1 cellular context compared by ENCODE assay signal in the genomic region with DNA sequence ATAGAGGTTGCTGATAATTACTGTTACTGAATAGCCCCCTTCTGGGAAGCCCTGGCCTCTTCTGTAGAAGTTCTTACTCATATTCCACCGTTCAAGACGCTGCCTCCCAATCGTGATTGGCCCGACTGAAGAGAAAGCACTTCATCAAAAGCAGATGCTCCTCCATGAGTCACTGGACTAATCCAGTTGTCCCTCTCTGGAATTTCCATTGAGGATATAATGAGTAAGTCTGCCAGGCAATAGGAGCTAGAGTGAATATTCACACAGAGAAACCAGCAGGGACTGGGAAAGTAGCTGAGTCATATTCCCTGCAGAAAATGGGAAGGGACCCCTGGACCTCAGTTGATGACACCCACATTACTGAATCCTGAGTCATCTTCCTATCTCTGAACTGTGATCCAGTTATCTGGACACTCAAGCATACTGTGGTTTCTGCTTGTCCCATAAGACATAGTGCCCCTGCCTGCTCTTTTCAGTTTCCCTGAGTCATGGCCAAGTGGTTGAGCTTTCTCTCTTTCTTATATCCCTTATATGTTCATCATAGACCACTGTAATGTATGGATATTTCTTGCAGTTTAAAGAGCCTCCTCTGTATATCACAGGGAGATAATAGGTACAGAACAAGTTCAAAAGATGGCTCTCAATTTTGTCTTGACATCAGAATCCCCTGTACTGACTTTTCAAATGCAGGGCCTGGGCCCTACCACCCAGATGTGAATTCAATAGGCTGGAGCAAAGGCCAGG.
A peak's percentile ranks its signal among the peaks of the same experiment; 100 is the strongest.
TF ChIP-seq lines count a peak whose summit lies in the region.

No MANE protein-coding gene starts in this region.

TF ChIP-seq in K562, 482 proteins besides CTCF, POLR2A, EP300 and RAD21 (continued from another document and continues in another):
- TF ChIP-seq ZMIZ1 (IDR thresholded peaks at IDR 0.05; ENCODE audit: low read depth in 2 of 2, low read length in 2 of 2) (peak in 1 of 2 experiments; percentile 76; a peak in 2 of 4 replicates), ZNF695 (CRISPR knock-in tag; IDR thresholded peaks at IDR 0.05) (no peak), MIER1 (IDR thresholded peaks at IDR 0.05; ENCODE audit: low read depth) (no peak), RFX5 (IDR thresholded peaks at IDR 0.05; ENCODE audit: low read depth, low read length) (no peak), NR2C1 (IDR thresholded peaks at IDR 0.05) (no peak), NR2C1 (tag; IDR thresholded peaks at IDR 0.05) (no peak), MXI1 (IDR thresholded peaks at IDR 0.05; ENCODE audit: low read depth, low read length) (0 out of 2 replicates have a peak, but pooled peaks have one; percentile 35), MCM5 (IDR thresholded peaks at IDR 0.05; ENCODE audit: low read depth) (no peak), PHF20 (IDR thresholded peaks at IDR 0.05; ENCODE audit: partially characterized antibody) (no peak), ZNF707 (CRISPR knock-in tag; conservative IDR thresholded peaks at IDR 0.05) (no peak), MEF2D (tag; conservative IDR thresholded peaks at IDR 0.05; ENCODE audit: low read depth) (no peak), GTF2F1 (IDR thresholded peaks at IDR 0.05; ENCODE audit: low read depth, low read length) (no peak), PKNOX1 (IDR thresholded peaks at IDR 0.05) (peak; percentile 58), SAP30 (IDR thresholded peaks at IDR 0.05; ENCODE audit: borderline replicate concordance, insufficient read depth, low read depth, low read length, poor library complexity, severe bottlenecking) (no peak), HNRNPK (IDR thresholded peaks at IDR 0.05; ENCODE audit: low read depth, low read length, poor library complexity, severe bottlenecking) (no peak), OTX1 (CRISPR knock-in tag; IDR thresholded peaks at IDR 0.05) (no peak), ZNF384 (IDR thresholded peaks at IDR 0.05; ENCODE audit: low read depth, low read length) (no peak), DEAF1 (CRISPR knock-in tag; IDR thresholded peaks at IDR 0.05) (no peak), BRD9 (IDR thresholded peaks at IDR 0.05; ENCODE audit: low read depth, partially characterized antibody) (no peak), NELFE (IDR thresholded peaks at IDR 0.05; ENCODE audit: insufficient read depth, insufficient read length) (no peak), TAF9B (IDR thresholded peaks at IDR 0.05; ENCODE audit: partially characterized antibody) (peak; percentile 85), CXXC5 (CRISPR knock-in tag; IDR thresholded peaks at IDR 0.05) (peak; percentile 9; the same call in 1 of the 2 replicates), ZBTB7A (IDR thresholded peaks at IDR 0.05; ENCODE audit: borderline replicate concordance, control insufficient read depth, low read depth, low read length) (peak; percentile 67), HDAC3 (IDR thresholded peaks at IDR 0.05; ENCODE audit: borderline replicate concordance, partially characterized antibody) (peak; percentile 76), HDGF (IDR thresholded peaks at IDR 0.05) (no peak), ATF2 (CRISPR knock-in tag; IDR thresholded peaks at IDR 0.05) (no peak), PTTG1 (tag; IDR thresholded peaks at IDR 0.05; ENCODE audit: low read depth) (no peak), CREB5 (CRISPR knock-in tag; IDR thresholded peaks at IDR 0.05) (no peak), THRAP3 (IDR thresholded peaks at IDR 0.05; ENCODE audit: borderline replicate concordance) (0 out of 2 replicates have a peak, but pooled peaks have one; percentile 9), HCFC1 (IDR thresholded peaks at IDR 0.05; ENCODE audit: low read depth, low read length) (no peak), GATA2 (CRISPR knock-in tag; IDR thresholded peaks at IDR 0.05) (peak; percentile 72), DDX20 (tag; IDR thresholded peaks at IDR 0.05; ENCODE audit: low read depth) (no peak), EZH2 (IDR thresholded peaks at IDR 0.05; ENCODE audit: borderline replicate concordance, low read depth, low read length) (no peak), ZNF253 (CRISPR knock-in tag; conservative IDR thresholded peaks at IDR 0.05) (no peak)
- TF ChIP-seq, protein P1, sequence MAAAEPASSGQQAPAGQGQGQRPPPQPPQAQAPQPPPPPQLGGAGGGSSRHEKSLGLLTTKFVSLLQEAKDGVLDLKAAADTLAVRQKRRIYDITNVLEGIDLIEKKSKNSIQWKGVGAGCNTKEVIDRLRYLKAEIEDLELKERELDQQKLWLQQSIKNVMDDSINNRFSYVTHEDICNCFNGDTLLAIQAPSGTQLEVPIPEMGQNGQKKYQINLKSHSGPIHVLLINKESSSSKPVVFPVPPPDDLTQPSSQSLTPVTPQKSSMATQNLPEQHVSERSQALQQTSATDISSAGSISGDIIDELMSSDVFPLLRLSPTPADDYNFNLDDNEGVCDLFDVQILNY (CRISPR knock-in tag; IDR thresholded peaks at IDR 0.05) = no peak
- TF ChIP-seq, protein P2, sequence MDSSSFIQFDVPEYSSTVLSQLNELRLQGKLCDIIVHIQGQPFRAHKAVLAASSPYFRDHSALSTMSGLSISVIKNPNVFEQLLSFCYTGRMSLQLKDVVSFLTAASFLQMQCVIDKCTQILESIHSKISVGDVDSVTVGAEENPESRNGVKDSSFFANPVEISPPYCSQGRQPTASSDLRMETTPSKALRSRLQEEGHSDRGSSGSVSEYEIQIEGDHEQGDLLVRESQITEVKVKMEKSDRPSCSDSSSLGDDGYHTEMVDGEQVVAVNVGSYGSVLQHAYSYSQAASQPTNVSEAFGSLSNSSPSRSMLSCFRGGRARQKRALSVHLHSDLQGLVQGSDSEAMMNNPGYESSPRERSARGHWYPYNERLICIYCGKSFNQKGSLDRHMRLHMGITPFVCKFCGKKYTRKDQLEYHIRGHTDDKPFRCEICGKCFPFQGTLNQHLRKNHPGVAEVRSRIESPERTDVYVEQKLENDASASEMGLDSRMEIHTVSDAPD (CRISPR knock-in tag; IDR thresholded peaks at IDR 0.05) = no peak
- TF ChIP-seq, protein P3, sequence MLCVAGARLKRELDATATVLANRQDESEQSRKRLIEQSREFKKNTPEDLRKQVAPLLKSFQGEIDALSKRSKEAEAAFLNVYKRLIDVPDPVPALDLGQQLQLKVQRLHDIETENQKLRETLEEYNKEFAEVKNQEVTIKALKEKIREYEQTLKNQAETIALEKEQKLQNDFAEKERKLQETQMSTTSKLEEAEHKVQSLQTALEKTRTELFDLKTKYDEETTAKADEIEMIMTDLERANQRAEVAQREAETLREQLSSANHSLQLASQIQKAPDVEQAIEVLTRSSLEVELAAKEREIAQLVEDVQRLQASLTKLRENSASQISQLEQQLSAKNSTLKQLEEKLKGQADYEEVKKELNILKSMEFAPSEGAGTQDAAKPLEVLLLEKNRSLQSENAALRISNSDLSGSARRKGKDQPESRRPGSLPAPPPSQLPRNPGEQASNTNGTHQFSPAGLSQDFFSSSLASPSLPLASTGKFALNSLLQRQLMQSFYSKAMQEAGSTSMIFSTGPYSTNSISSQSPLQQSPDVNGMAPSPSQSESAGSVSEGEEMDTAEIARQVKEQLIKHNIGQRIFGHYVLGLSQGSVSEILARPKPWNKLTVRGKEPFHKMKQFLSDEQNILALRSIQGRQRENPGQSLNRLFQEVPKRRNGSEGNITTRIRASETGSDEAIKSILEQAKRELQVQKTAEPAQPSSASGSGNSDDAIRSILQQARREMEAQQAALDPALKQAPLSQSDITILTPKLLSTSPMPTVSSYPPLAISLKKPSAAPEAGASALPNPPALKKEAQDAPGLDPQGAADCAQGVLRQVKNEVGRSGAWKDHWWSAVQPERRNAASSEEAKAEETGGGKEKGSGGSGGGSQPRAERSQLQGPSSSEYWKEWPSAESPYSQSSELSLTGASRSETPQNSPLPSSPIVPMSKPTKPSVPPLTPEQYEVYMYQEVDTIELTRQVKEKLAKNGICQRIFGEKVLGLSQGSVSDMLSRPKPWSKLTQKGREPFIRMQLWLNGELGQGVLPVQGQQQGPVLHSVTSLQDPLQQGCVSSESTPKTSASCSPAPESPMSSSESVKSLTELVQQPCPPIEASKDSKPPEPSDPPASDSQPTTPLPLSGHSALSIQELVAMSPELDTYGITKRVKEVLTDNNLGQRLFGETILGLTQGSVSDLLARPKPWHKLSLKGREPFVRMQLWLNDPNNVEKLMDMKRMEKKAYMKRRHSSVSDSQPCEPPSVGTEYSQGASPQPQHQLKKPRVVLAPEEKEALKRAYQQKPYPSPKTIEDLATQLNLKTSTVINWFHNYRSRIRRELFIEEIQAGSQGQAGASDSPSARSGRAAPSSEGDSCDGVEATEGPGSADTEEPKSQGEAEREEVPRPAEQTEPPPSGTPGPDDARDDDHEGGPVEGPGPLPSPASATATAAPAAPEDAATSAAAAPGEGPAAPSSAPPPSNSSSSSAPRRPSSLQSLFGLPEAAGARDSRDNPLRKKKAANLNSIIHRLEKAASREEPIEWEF (CRISPR knock-in tag; IDR thresholded peaks at IDR 0.05) = peak; percentile 70; the same call in 1 of the 2 replicates
